ENCODE assay signal across 24 cellular contexts in the genomic region with DNA sequence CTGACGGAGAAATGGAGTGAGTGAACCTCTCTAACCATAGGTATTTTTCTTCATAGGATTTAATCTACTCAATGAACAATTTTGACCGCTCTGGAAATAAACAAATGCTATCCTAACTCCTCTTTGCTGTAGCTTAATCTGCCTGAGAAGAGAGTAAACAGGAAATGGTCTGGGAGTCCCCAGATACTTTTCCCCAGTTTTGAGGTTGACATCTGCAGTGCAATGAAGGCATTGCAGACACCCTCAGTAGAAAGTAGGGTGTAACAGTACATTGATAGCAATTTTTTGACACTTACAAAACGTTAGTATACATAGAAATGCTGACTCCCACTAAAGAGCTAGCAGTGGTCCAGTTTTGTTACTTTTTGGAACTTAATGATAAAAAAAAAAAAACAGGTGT.
DNase-seq lines count a peak whose midpoint lies in the region; ATAC-seq, FAIRE-seq and TF ChIP-seq lines count a peak whose summit lies in the region.
"Had no signal": no experiment of that assay in that cellular context is flagged by ENCODE, and none has a peak within 500 bp of the region (broad histone marks: within the 10 kb centered on the region; RNA-seq: fewer than 3 reads in every experiment).

No MANE protein-coding gene starts in this region.

- no peak overlapping the region for H3K27ac ChIP-seq in mesenchymal stem cell (ENCODE audit: low read length, poor library complexity, severe bottlenecking)
- H3K27ac ChIP-seq in hepatocyte, result no peak overlapping the region
- H3K27ac ChIP-seq: esophagus squamous epithelium, SK-N-MC, transverse colon had no signal

- H3K4me3 ChIP-seq in mesenchymal stem cell (ENCODE audit: insufficient read depth in 1 of 2, low read depth in 1 of 2, low read length in 2 of 2) (no peak overlapping the region), Caco-2 (ENCODE audit: low read depth, low read length) (no peak overlapping the region), hepatocyte (no peak overlapping the region)
- H3K4me3 ChIP-seq: esophagus squamous epithelium, SK-N-MC, transverse colon had no signal

- CTCF ChIA-PET in Caco-2 (lab: Charles Lee), result no interaction called here

- H3K36me3 ChIP-seq in mesenchymal stem cell (ENCODE audit: control insufficient read depth in 1 of 2, insufficient read depth in 2 of 2, low read depth in 1 of 2, low read length in 2 of 2) (no peaks in the 10 kb centered on the region), Caco-2 (ENCODE audit: control insufficient read depth, insufficient read depth, low read length) (no peaks in the 10 kb centered on the region), hepatocyte (replicated peaks; ENCODE audit: insufficient read depth, low read depth) (no peaks in the 10 kb centered on the region)
- H3K36me3 ChIP-seq: esophagus squamous epithelium, transverse colon had no signal

- no peak for TF ChIP-seq POLR2A in GM12892 (IDR thresholded peaks at IDR 0.05; ENCODE audit: low read depth, low read length)

- no peak overlapping the region for H4K8ac ChIP-seq in mesenchymal stem cell (ENCODE audit: low read length)

- H3K9me3 ChIP-seq in mesenchymal stem cell (ENCODE audit: control insufficient read depth, low read length), result no peaks in the 10 kb centered on the region
- no peaks in the 10 kb centered on the region for H3K9me3 ChIP-seq in Caco-2
- H3K9me3 ChIP-seq in hepatocyte (ENCODE audit: low read depth), result no peaks in the 10 kb centered on the region
- H3K9me3 ChIP-seq: esophagus squamous epithelium, transverse colon had no signal

- no peaks in the 10 kb centered on the region for H3K9me3 Mint-ChIP-seq in Caco-2 (ENCODE audit: unreplicated experiment)
- H3K9me3 Mint-ChIP-seq: activated T-helper 1 cell treated with anti-CD3 and anti-CD28 coated beads, Interleukin-12 subunit alpha, Interleukin-12 subunit beta, Interleukin-2, Interleukin-4 antibody, amounts not matched to agents 30 ng/mL and 10 ng/mL and 1 ng/mL, durations not matched to agents 14 hours and 24 hours and 36 hours; mesothelial cell of epicardium; nephron progenitor cell had no signal

- POLR2A ChIA-PET in Caco-2 (lab: Charles Lee), result no interaction called here

- H3K36me3 Mint-ChIP-seq in Caco-2 (ENCODE audit: insufficient read depth, unreplicated experiment), result no peaks in the 10 kb centered on the region
- H3K36me3 Mint-ChIP-seq: activated naive CD4-positive, alpha-beta T cell treated with anti-CD3 and anti-CD28 coated beads, Interleukin-2, amount 50 U/mL, for 72 hours; mesothelial cell of epicardium had no signal

- peak; percentile 39 for DNase-seq in mesenchymal stem cell
- DNase-seq in GM12892 (ENCODE audit: insufficient read length), result no peak
- DNase-seq in Caco-2, result no peak
- no peak for DNase-seq in hepatocyte (ENCODE audit: low spot score)
- DNase-seq: activated CD4-positive, CD25-positive, alpha-beta regulatory T cell treated with anti-CD3 and anti-CD28 coated beads, Interleukin-2, amount 50 U/mL, for 72 hours; cerebellar nuclear complex; effector CD4-positive, alpha-beta T cell; esophagus squamous epithelium; left cardiac atrium; NCI-H1694; nephron progenitor cell; posterior cingulate gyrus; stimulated activated naive CD4-positive, alpha-beta T cell treated with Interleukin-2 at 50 U/mL for 16 hours; T-helper 9 cell; transverse colon had no signal

- H3K4me1 Mint-ChIP-seq in Caco-2 (ENCODE audit: low read depth, unreplicated experiment), result no peaks in the 10 kb centered on the region

- intact Hi-C loops in Caco-2 (cut with micrococcal nuclease; ENCODE audit: unreplicated experiment), result no loop called here

- H3K27me3 ChIP-seq in mesenchymal stem cell (ENCODE audit: control insufficient read depth in 1 of 2, insufficient read depth in 1 of 2, low read length in 2 of 2), result peaks cover 0 to 3% of the 10 kb centered on the region in 2 experiments
- no peaks in the 10 kb centered on the region for H3K27me3 ChIP-seq in Caco-2 (replicated peaks; ENCODE audit: control insufficient read depth, insufficient read depth, low read length)
- H3K27me3 ChIP-seq in hepatocyte, result no peaks in the 10 kb centered on the region
- H3K27me3 ChIP-seq: transverse colon had no signal

- H3K23ac ChIP-seq in mesenchymal stem cell (ENCODE audit: low read length in 2 of 2), result no peak overlapping the region

- no peaks in the 10 kb centered on the region for H4K20me1 ChIP-seq in hepatocyte (ENCODE audit: insufficient read depth, poor library complexity, severe bottlenecking)

- H3K27me3 Mint-ChIP-seq in Caco-2 (ENCODE audit: insufficient read depth, unreplicated experiment), result peaks cover 10% of the 10 kb centered on the region

- H2AFZ ChIP-seq in mesenchymal stem cell (ENCODE audit: low read depth, low read length) (no peak overlapping the region), hepatocyte (no peak overlapping the region)

- no peaks in the 10 kb centered on the region for H3K79me2 ChIP-seq in hepatocyte

- H2AK5ac ChIP-seq in mesenchymal stem cell (ENCODE audit: low read length, severe bottlenecking), result no peak overlapping the region

- H3K4me1 ChIP-seq in mesenchymal stem cell (ENCODE audit: control insufficient read depth, insufficient read depth, low read depth, low read length), result no peaks in the 10 kb centered on the region
- H3K4me1 ChIP-seq in Caco-2, result no peaks in the 10 kb centered on the region
- peaks cover 6% of the 10 kb centered on the region for H3K4me1 ChIP-seq in hepatocyte (ENCODE audit: insufficient read depth)
- H3K4me1 ChIP-seq: esophagus squamous epithelium, transverse colon had no signal

- no peak overlapping the region for H3K27ac Mint-ChIP-seq in Caco-2 (ENCODE audit: unreplicated experiment)
- H3K27ac Mint-ChIP-seq: activated naive CD4-positive, alpha-beta T cell treated with anti-CD3 and anti-CD28 coated beads, Interleukin-2, amount 50 U/mL, for 72 hours; activated T-helper 1 cell treated with anti-CD3 and anti-CD28 coated beads, Interleukin-12 subunit alpha, Interleukin-12 subunit beta, Interleukin-2, Interleukin-4 antibody, amounts not matched to agents 30 ng/mL and 10 ng/mL and 1 ng/mL, durations not matched to agents 14 hours and 24 hours and 36 hours; mesothelial cell of epicardium; nephron progenitor cell had no signal

- H3K4me2 ChIP-seq in mesenchymal stem cell (ENCODE audit: low read length, poor library complexity, severe bottlenecking) (no peak overlapping the region), hepatocyte (no peak overlapping the region)

- BruUV-seq in Caco-2 (replicated peaks; lab: Mats Ljungman, UMichigan), result no TSS peak

- no peak overlapping the region for H4K91ac ChIP-seq in mesenchymal stem cell (ENCODE audit: low read length)

- no peak overlapping the region for H3K4me3 Mint-ChIP-seq in Caco-2 (ENCODE audit: unreplicated experiment)
- H3K4me3 Mint-ChIP-seq: activated T-helper 1 cell treated with anti-CD3 and anti-CD28 coated beads, Interleukin-12 subunit alpha, Interleukin-12 subunit beta, Interleukin-2, Interleukin-4 antibody, amounts not matched to agents 30 ng/mL and 10 ng/mL and 1 ng/mL, durations not matched to agents 14 hours and 24 hours and 36 hours; mesothelial cell of epicardium; nephron progenitor cell had no signal

- TF ChIP-seq CTCF in Caco-2 (IDR thresholded peaks at IDR 0.05; ENCODE audit: insufficient read depth in 1 of 2, low read depth in 1 of 2, low read length in 1 of 2, severe bottlenecking in 1 of 2, unreplicated experiment in 1 of 2), result no peak
- no peak for TF ChIP-seq CTCF in hepatocyte (IDR thresholded peaks at IDR 0.05; ENCODE audit: poor library complexity)

- no peak overlapping the region for H3K14ac ChIP-seq in mesenchymal stem cell (ENCODE audit: low read length in 2 of 2)

- no peaks in the 10 kb centered on the region for H3K79me1 ChIP-seq in mesenchymal stem cell (replicated peaks; ENCODE audit: low read length, poor library complexity, severe bottlenecking)

- H3K18ac ChIP-seq in mesenchymal stem cell (ENCODE audit: low read depth in 1 of 2, low read length in 2 of 2), result no peak overlapping the region

- no peak overlapping the region for H3K9ac ChIP-seq in mesenchymal stem cell (ENCODE audit: low read length)

- 0% methylated on average over 1 of the region's 3 CpGs for WGBS in mesenchymal stem cell
- 66% methylated on average over 3 of the region's 3 CpGs for WGBS in hepatocyte (ENCODE audit: low lambda C conversion rate, missing lambda C conversion rate)

- no peak overlapping the region for H2BK120ac ChIP-seq in mesenchymal stem cell (ENCODE audit: low read depth, low read length)

- no peaks in the 10 kb centered on the region for H3K9me2 ChIP-seq in hepatocyte (replicated peaks; ENCODE audit: insufficient read depth)

- no peak overlapping the region for H2BK12ac ChIP-seq in mesenchymal stem cell (ENCODE audit: low read length in 2 of 2)

- no peak overlapping the region for H2BK15ac ChIP-seq in mesenchymal stem cell (ENCODE audit: low read depth, poor library complexity, severe bottlenecking)

- no peak for FAIRE-seq in GM12892 (lab: Jason Lieb, UNC)
- FAIRE-seq: astrocyte, HepG2 had no signal

- no peak overlapping the region for H3K4ac ChIP-seq in mesenchymal stem cell (ENCODE audit: low read depth in 1 of 2, low read length in 2 of 2)

- peak; percentile 54 for ATAC-seq in GM18867 (IDR thresholded peaks at IDR 0.05; ENCODE audit: unreplicated experiment)
- peak; percentile 55 for ATAC-seq in GM21390 (IDR thresholded peaks at IDR 0.05; ENCODE audit: unreplicated experiment)
- peak; percentile 60 for ATAC-seq in HG03442 (IDR thresholded peaks at IDR 0.05; ENCODE audit: unreplicated experiment)
- ATAC-seq: activated naive CD4-positive, alpha-beta T cell treated with anti-CD3 and anti-CD28 coated beads, Interleukin-2, amount 50 U/mL, for 72 hours; HepG2; left cardiac atrium had no signal

- no peak overlapping the region for H2BK5ac ChIP-seq in mesenchymal stem cell (ENCODE audit: low read depth, low read length, poor library complexity, severe bottlenecking)
